ENCODE assay signal across 8 cellular contexts in the genomic region with DNA sequence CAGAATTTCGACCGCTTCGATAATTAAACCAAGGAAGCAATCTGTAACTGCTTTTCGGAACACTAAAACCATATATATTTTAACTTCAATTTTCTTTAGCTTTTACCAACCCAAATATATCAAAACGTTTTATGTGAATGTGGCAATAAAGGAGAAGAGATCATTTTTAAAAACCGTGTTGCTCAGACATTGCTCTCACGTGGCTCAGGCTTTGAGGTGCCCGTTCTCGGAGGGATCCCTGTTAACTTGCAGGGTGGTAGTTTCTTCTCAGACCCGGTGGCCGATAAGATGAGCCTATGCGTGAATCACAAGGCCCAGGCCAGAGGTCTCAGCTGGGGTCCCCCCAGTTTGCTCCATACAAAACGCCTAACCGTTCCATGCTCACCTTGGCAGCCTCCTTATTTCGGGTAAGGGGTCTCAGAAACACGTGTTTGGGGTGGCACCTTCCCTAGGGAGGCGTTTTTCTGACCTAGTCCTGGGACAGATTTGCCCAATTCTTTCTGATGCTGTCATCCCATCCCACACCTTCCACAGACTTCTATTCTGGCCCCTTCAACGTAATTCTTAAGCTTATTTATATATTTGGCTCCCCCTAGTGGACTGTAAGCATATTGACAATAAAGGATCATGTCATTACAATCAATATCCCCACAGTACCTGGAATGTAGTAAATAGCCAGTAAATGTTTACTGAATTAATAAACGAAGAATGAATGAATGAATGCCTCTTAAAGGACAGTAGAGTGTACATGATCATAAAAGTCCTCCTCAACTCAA. TPM values are rescaled to one million over a fixed set of nuclear protein-coding genes. Genes with fewer than 3 reads are reported as not detected.
DNase-seq lines count a peak whose midpoint lies in the region; ATAC-seq and TF ChIP-seq lines count a peak whose summit lies in the region.

No MANE protein-coding gene starts in this region.

- H3K9ac ChIP-seq in duodenal mucosa (ENCODE audit: low read depth in 1 of 2, low read length in 2 of 2), result peak overlapping the region in 1 of 2 donors; percentile 6

- intact Hi-C loops in lower lobe of right lung (cut with DNase I), result no loop called here

- peak; percentile 60 for DNase-seq in COLO829 (ENCODE audit: low spot score)
- peak; percentile 78 for DNase-seq in H7
- peak; percentile 6 for DNase-seq in NCI-H2107 (lab: John Stamatoyannopoulos, UW)
- no peak for DNase-seq in lower lobe of right lung
- DNase-seq in substantia nigra (lab: John Stamatoyannopoulos, UW), result peak in 20 of 49 donors; percentile 5 to 52 (median 18)

- TF ChIP-seq CTCF in VCaP (conservative IDR thresholded peaks at IDR 0.05), result peak; percentile 38
- peak; percentile 75 for TF ChIP-seq CTCF in lower lobe of right lung (IDR thresholded peaks at IDR 0.05)

- H3K36me3 ChIP-seq in H7 (replicated peaks; ENCODE audit: control insufficient read depth, insufficient read depth, low read length) (no peaks in the 10 kb centered on the region), duodenal mucosa (ENCODE audit: control insufficient read depth in 1 of 2, insufficient read depth in 2 of 2, low read length in 2 of 2) (no peaks in the 10 kb centered on the region), lower lobe of right lung (no peaks in the 10 kb centered on the region)

- H3K27me3 ChIP-seq in H7 (ENCODE audit: control insufficient read depth, insufficient read depth, low read length) (no peaks in the 10 kb centered on the region), duodenal mucosa (ENCODE audit: control insufficient read depth in 1 of 2, insufficient read depth in 2 of 2, low read length in 2 of 2) (no peaks in the 10 kb centered on the region), lower lobe of right lung (ENCODE audit: low read depth) (no peaks in the 10 kb centered on the region)

- H3K27ac ChIP-seq in VCaP (peak overlapping the region; percentile 45), duodenal mucosa (ENCODE audit: low read depth, low read length) (no peak overlapping the region), lower lobe of right lung (peak overlapping the region; percentile 32), substantia nigra (ENCODE audit: low read depth, low read length, poor library complexity, severe bottlenecking) (peak overlapping the region; percentile 88)

- H3K4me3 ChIP-seq in H7 (ENCODE audit: insufficient read depth, low read depth, low read length), result no peak overlapping the region
- H3K4me3 ChIP-seq in duodenal mucosa (ENCODE audit: low read depth in 1 of 2, low read length in 2 of 2), result peak overlapping the region; percentile 24 to 56
- peak overlapping the region; percentile 33 for H3K4me3 ChIP-seq in lower lobe of right lung

- H3K9me3 ChIP-seq in duodenal mucosa (ENCODE audit: control insufficient read depth in 1 of 2, low read length in 2 of 2) (no peaks in the 10 kb centered on the region), lower lobe of right lung (no peaks in the 10 kb centered on the region)

- ATAC-seq in lower lobe of right lung (peak; percentile 89 to 92), HG02884 (IDR thresholded peaks at IDR 0.05; ENCODE audit: unreplicated experiment) (no peak)

- H3K4me1 ChIP-seq in duodenal mucosa (ENCODE audit: control insufficient read depth in 1 of 2, insufficient read depth in 2 of 2, low read length in 2 of 2), result no peaks in the 10 kb centered on the region
- H3K4me1 ChIP-seq in lower lobe of right lung, result peaks cover 11% of the 10 kb centered on the region

RNA-seq across cellular contexts. Expression of a gene that starts 48.2 kb away (rescaled TPM):
- total RNA-seq in H7 (2014; rRNA removed; shearing (Covaris generic)), result 3.1 and 3.4 TPM in 2 replicates
- total RNA-seq in lower lobe of right lung, result 2.9 TPM
